8 cellular contexts compared by ENCODE assay signal in genomic region chr16:28538733-28539596, GRCh38.
DNase-seq lines count a peak whose midpoint lies in the region; ATAC-seq and TF ChIP-seq lines count a peak whose summit lies in the region.

Gene NUPR1 (minus strand): TSS chr16:28538974. CDS start chr16:28538907, 67 bp downstream.

- peak within 1 kb of the TSS; percentile 45; the same call in 1 of the 2 replicates for H3K27ac ChIP-seq in HEK293 (ENCODE audit: extremely low read depth, low read depth, low read length)
- peak within 1 kb of the TSS; percentile 58 to 95 (median 89) for H3K27ac ChIP-seq in skin epidermis

- H3K36me3 ChIP-seq in HEK293 (ENCODE audit: control insufficient read depth in 2 of 2, insufficient read depth in 1 of 2, low read length in 2 of 2), result no peaks in the 10 kb centered on the region

- POLR2A ChIA-PET in HEK293 (lab: Yijun Ruan, JAX), result interaction anchor here (0.6 kb wide), 2 partner anchors 9 to 49 kb away, joined by 3 to 5 read pairs; no protein-coding TSS in a partner anchor

- H3K9me3 ChIP-seq in HEK293 (ENCODE audit: control insufficient read depth, insufficient read depth, low read depth, low read length), result no peaks in the 10 kb centered on the region

- TF ChIP-seq CTCF in HEK293 (tag by site-specific recombination; IDR thresholded peaks at IDR 0.05) (no peak), astrocyte of the spinal cord (IDR thresholded peaks at IDR 0.05; ENCODE audit: low read depth, low read length) (no peak)

- no peak for ATAC-seq in GM19351 (IDR thresholded peaks at IDR 0.05; ENCODE audit: unreplicated experiment)

- DNase-seq in astrocyte of the spinal cord (ENCODE audit: low read depth, low spot score) (peak; percentile 91), iPS-NIHi11 (ENCODE audit: low spot score) (peak; percentile 49), NCI-H128 (lab: John Stamatoyannopoulos, UW; ENCODE audit: unreplicated experiment) (no peak), activated gamma-delta T cell treated with Interleukin-2 at 50 U/mL for 16 hours (no peak)
- no peak for DNase-seq in activated effector memory CD4-positive, alpha-beta T cell treated with anti-CD3 and anti-CD28 coated beads, Interleukin-2, amount 50 U/mL, for 16 hours

- no peaks in the 10 kb centered on the region for H3K4me1 ChIP-seq in HEK293 (ENCODE audit: control insufficient read depth, insufficient read depth, low read length)

- H3K4me3 ChIP-seq in HEK293 (ENCODE audit: low read depth, low read length) (no peak within 1 kb of the TSS), astrocyte of the spinal cord (ENCODE audit: low read depth, low read length) (peak within 1 kb of the TSS; percentile 44), skin epidermis (peak within 1 kb of the TSS; percentile 28 to 48 (median 33))

- in situ Hi-C loops in astrocyte of the spinal cord (cut with HindIII; ENCODE audit: low sequenced_read_pairs), result no loop called here

- CTCF ChIA-PET in HEK293 (lab: Yijun Ruan, JAX), result no interaction called here

TF ChIP-seq in HEK293, 187 proteins besides CTCF, POLR2A, EP300 and RAD21 (continues in another document):
- TF ChIP-seq WT1 (tag by site-specific recombination; IDR thresholded peaks at IDR 0.05) (no peak), PATZ1 (tag by site-specific recombination; IDR thresholded peaks at IDR 0.05) (peak; percentile 59), ZNF645 (tag by site-specific recombination; IDR thresholded peaks at IDR 0.05) (0 out of 2 replicates have a peak, but pooled peaks have one; percentile 33), ZBTB48 (tag by site-specific recombination; IDR thresholded peaks at IDR 0.05) (peak; percentile 92), PRDM4 (tag by site-specific recombination; IDR thresholded peaks at IDR 0.05) (no peak), ZNF660 (tag by site-specific recombination; IDR thresholded peaks at IDR 0.05) (peak; percentile 94), ZNF558 (tag by site-specific recombination; IDR thresholded peaks at IDR 0.05) (peak; percentile 46; the same call in 1 of the 2 replicates), ZBTB20 (tag by site-specific recombination; IDR thresholded peaks at IDR 0.05) (peak; percentile 25; the same call in 1 of the 2 replicates), KLF16 (tag by site-specific recombination; IDR thresholded peaks at IDR 0.05) (0 out of 2 replicates have a peak, but pooled peaks have one; percentile 27), SP2 (tag by site-specific recombination; IDR thresholded peaks at IDR 0.05) (peak; percentile 30), ZNF280C (tag by site-specific recombination; IDR thresholded peaks at IDR 0.05) (no peak)
- TF ChIP-seq, protein P1, sequence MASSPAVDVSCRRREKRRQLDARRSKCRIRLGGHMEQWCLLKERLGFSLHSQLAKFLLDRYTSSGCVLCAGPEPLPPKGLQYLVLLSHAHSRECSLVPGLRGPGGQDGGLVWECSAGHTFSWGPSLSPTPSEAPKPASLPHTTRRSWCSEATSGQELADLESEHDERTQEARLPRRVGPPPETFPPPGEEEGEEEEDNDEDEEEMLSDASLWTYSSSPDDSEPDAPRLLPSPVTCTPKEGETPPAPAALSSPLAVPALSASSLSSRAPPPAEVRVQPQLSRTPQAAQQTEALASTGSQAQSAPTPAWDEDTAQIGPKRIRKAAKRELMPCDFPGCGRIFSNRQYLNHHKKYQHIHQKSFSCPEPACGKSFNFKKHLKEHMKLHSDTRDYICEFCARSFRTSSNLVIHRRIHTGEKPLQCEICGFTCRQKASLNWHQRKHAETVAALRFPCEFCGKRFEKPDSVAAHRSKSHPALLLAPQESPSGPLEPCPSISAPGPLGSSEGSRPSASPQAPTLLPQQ (tag by site-specific recombination; IDR thresholded peaks at IDR 0.05), result peak; percentile 59
- TF ChIP-seq, protein P2, sequence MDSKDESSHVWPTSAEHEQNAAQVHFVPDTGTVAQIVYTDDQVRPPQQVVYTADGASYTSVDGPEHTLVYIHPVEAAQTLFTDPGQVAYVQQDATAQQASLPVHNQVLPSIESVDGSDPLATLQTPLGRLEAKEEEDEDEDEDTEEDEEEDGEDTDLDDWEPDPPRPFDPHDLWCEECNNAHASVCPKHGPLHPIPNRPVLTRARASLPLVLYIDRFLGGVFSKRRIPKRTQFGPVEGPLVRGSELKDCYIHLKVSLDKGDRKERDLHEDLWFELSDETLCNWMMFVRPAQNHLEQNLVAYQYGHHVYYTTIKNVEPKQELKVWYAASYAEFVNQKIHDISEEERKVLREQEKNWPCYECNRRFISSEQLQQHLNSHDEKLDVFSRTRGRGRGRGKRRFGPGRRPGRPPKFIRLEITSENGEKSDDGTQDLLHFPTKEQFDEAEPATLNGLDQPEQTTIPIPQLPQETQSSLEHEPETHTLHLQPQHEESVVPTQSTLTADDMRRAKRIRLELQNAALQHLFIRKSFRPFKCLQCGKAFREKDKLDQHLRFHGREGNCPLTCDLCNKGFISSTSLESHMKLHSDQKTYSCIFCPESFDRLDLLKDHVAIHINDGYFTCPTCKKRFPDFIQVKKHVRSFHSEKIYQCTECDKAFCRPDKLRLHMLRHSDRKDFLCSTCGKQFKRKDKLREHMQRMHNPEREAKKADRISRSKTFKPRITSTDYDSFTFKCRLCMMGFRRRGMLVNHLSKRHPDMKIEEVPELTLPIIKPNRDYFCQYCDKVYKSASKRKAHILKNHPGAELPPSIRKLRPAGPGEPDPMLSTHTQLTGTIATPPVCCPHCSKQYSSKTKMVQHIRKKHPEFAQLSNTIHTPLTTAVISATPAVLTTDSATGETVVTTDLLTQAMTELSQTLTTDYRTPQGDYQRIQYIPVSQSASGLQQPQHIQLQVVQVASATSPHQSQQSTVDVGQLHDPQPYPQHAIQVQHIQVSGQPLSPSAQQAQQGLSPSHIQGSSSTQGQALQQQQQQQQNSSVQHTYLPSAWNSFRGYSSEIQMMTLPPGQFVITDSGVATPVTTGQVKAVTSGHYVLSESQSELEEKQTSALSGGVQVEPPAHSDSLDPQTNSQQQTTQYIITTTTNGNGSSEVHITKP (tag by site-specific recombination; IDR thresholded peaks at IDR 0.05), result peak; percentile 74

Comparison
In these comparisons a context has a peak if more than half of its experiments do, and no peak if none do; other contexts are left out.
1. DNase-seq: peak in astrocyte of the spinal cord (single experiment) and iPS-NIHi11 (single experiment); none in NCI-H128 (single experiment), activated effector memory CD4-positive, alpha-beta T cell treated with anti-CD3 and anti-CD28 coated beads, Interleukin-2, amount 50 U/mL, for 16 hours (single experiment) and activated gamma-delta T cell treated with Interleukin-2 at 50 U/mL for 16 hours (single experiment).